ENCODE assay signal across 8 cellular contexts in the genomic region with DNA sequence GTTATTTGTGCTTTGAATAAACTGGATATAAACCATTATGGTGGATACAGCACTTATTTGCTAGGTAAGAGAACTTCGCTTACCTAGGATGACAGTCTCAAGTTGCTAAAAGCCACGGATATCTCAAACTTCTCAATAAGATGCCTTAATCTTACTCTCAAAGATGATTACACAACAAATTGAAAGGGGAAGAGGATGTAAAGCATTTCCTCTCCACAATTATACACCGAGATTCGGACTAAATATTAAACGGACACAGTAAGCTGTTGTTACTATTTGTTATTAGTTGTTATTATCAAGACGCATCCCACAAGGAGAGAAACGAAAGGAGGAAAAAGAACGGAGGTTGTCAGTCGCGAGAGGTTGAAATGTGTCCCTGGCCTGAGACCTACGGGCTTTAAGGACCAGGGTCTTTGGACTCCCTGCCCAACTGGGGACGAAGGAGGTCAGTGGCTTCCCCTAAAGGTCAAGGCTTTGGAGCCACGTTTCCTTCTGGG. TPM values are rescaled to one million over a fixed set of nuclear protein-coding genes. Genes with fewer than 3 reads are reported as not detected.
A peak's percentile ranks its signal among the peaks of the same experiment; 100 is the strongest.
DNase-seq lines count a peak whose midpoint lies in the region; ATAC-seq and TF ChIP-seq lines count a peak whose summit lies in the region.

No MANE protein-coding gene starts in this region.

- peak overlapping the region; percentile 99 for H3K27ac Mint-ChIP-seq in nephron progenitor cell

- peak overlapping the region; percentile 97 for H3K4me3 Mint-ChIP-seq in nephron progenitor cell

- H3K27me3 Mint-ChIP-seq in nephron progenitor cell (ENCODE audit: low read depth, poor library complexity) = peaks cover 9% of the 10 kb centered on the region

- no peaks in the 10 kb centered on the region for H3K9me3 Mint-ChIP-seq in nephron progenitor cell

- DNase-seq in AML-193 (lab: John Stamatoyannopoulos, UW) = peak; percentile 60 to 62
- no peak for DNase-seq in H7
- DNase-seq in SJSA1 (ENCODE audit: low read depth in 1 of 2, low spot score in 2 of 2) = peak in 1 of 2 experiments; percentile 43
- peak; percentile 7 for DNase-seq in epithelial cell of esophagus (ENCODE audit: low read depth)
- no peak for DNase-seq in nephron progenitor cell
- DNase-seq in NCI-H128 (lab: John Stamatoyannopoulos, UW; ENCODE audit: unreplicated experiment) = no peak
- DNase-seq in amniotic stem cell (lab: John Stamatoyannopoulos, UW) = no peak

- TF ChIP-seq CTCF in epithelial cell of esophagus (IDR thresholded peaks at IDR 0.05; ENCODE audit: insufficient read depth, low read depth, low read length, missing control alignments) = no peak
- no peak for TF ChIP-seq CTCF in nephron progenitor cell (IDR thresholded peaks at IDR 0.05)

- H3K27ac ChIP-seq in SJSA1 = peak overlapping the region; percentile 100

- peaks cover 28% of the 10 kb centered on the region for H3K4me1 ChIP-seq in SJSA1 (replicated peaks)

- no peaks in the 10 kb centered on the region for H3K9me3 ChIP-seq in SJSA1 (replicated peaks)

- peaks cover 5% of the 10 kb centered on the region for H3K36me3 Mint-ChIP-seq in nephron progenitor cell (ENCODE audit: low read depth)

- H3K27me3 ChIP-seq in H7 (ENCODE audit: control insufficient read depth, insufficient read depth, low read length) = no peaks in the 10 kb centered on the region
- H3K27me3 ChIP-seq in SJSA1 (replicated peaks) = no peaks in the 10 kb centered on the region

- ATAC-seq in HG03175 (IDR thresholded peaks at IDR 0.05; ENCODE audit: unreplicated experiment) = no peak

- H3K36me3 ChIP-seq in H7 (replicated peaks; ENCODE audit: control insufficient read depth, insufficient read depth, low read length) (no peaks in the 10 kb centered on the region), SJSA1 (peaks cover 10% of the 10 kb centered on the region)

- H3K4me3 ChIP-seq in H7 (ENCODE audit: insufficient read depth, low read depth, low read length) (peak overlapping the region; percentile 92), SJSA1 (peak overlapping the region; percentile 64), epithelial cell of esophagus (ENCODE audit: low read length) (peak overlapping the region; percentile 98)

- peaks cover 26% of the 10 kb centered on the region for H3K4me1 Mint-ChIP-seq in nephron progenitor cell

RNA-seq across cellular contexts. Expression of a gene that starts 0.6 kb away (rescaled TPM):
- 21.8 and 29.2 TPM in 2 replicates for total RNA-seq in H7 (2014; rRNA removed; shearing (Covaris generic))
- total RNA-seq in SJSA1 (2014; rRNA removed; shearing (Covaris generic)) = 61.6 and 62.4 TPM in 2 replicates

RNA-seq across cellular contexts. Expression of a gene that starts 5.1 kb away (rescaled TPM):
- total RNA-seq in H7 (2014; rRNA removed; shearing (Covaris generic)) = 56.6 and 62.0 TPM in 2 replicates
- 88.9 and 163 TPM in 2 replicates for total RNA-seq in SJSA1 (2014; rRNA removed; shearing (Covaris generic))

RNA-seq across cellular contexts. Expression of a gene that starts 58.3 kb away (rescaled TPM):
- 8.6 and 10.3 TPM in 2 replicates for total RNA-seq in H7 (2014; rRNA removed; shearing (Covaris generic))
- 13.9 and 24.4 TPM in 2 replicates for total RNA-seq in SJSA1 (2014; rRNA removed; shearing (Covaris generic))

RNA-seq across cellular contexts. Expression of a gene that starts 58.3 kb away (rescaled TPM):
- total RNA-seq in H7 (2014; rRNA removed; shearing (Covaris generic)) = 20.5 and 28.0 TPM in 2 replicates
- 88.9 and 92.3 TPM in 2 replicates for total RNA-seq in SJSA1 (2014; rRNA removed; shearing (Covaris generic))

Comparison
In these comparisons a context has a peak if more than half of its experiments do, and no peak if none do; other contexts are left out.
1. DNase-seq: peak in AML-193 (2 of 2) and epithelial cell of esophagus (single experiment); none in H7 (single experiment), nephron progenitor cell (single experiment), NCI-H128 (single experiment) and amniotic stem cell (single experiment).
2. Peak in every context shown above with its lines, with median percentiles within 50 percentile points of each other: H3K4me3 ChIP-seq.